In genomic region chr3:16834214-16834613, GRCh38 we compare ENCODE assay signal across 1 cellular context.
TF ChIP-seq lines count a peak whose summit lies in the region.

No MANE protein-coding gene starts in this region.

TF ChIP-seq in K562, 482 proteins besides CTCF, POLR2A, EP300 and RAD21:
- TF ChIP-seq ZNF165 (CRISPR knock-in tag; IDR thresholded peaks at IDR 0.05; ENCODE audit: borderline replicate concordance) (no peak), KDM5B (IDR thresholded peaks at IDR 0.05; ENCODE audit: insufficient replicate concordance, low read depth, low read length) (no peak), FOXK1 (CRISPR knock-in tag; IDR thresholded peaks at IDR 0.05; ENCODE audit: borderline replicate concordance) (no peak), ZBTB7A (IDR thresholded peaks at IDR 0.05; ENCODE audit: borderline replicate concordance, control insufficient read depth, low read depth, low read length) (no peak), ZNF655 (CRISPR knock-in tag; IDR thresholded peaks at IDR 0.05) (no peak), L3MBTL2 (IDR thresholded peaks at IDR 0.05) (no peak), HMGN3 (IDR thresholded peaks at IDR 0.05; ENCODE audit: borderline replicate concordance, extremely low read depth, insufficient read length, low read depth, low read length) (no peak)
- TF ChIP-seq, protein P1, sequence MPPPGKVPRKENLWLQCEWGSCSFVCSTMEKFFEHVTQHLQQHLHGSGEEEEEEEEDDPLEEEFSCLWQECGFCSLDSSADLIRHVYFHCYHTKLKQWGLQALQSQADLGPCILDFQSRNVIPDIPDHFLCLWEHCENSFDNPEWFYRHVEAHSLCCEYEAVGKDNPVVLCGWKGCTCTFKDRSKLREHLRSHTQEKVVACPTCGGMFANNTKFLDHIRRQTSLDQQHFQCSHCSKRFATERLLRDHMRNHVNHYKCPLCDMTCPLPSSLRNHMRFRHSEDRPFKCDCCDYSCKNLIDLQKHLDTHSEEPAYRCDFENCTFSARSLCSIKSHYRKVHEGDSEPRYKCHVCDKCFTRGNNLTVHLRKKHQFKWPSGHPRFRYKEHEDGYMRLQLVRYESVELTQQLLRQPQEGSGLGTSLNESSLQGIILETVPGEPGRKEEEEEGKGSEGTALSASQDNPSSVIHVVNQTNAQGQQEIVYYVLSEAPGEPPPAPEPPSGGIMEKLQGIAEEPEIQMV (tag; conservative IDR thresholded peaks at IDR 0.05; ENCODE audit: low read depth): no peak
- TF ChIP-seq, protein P2, sequence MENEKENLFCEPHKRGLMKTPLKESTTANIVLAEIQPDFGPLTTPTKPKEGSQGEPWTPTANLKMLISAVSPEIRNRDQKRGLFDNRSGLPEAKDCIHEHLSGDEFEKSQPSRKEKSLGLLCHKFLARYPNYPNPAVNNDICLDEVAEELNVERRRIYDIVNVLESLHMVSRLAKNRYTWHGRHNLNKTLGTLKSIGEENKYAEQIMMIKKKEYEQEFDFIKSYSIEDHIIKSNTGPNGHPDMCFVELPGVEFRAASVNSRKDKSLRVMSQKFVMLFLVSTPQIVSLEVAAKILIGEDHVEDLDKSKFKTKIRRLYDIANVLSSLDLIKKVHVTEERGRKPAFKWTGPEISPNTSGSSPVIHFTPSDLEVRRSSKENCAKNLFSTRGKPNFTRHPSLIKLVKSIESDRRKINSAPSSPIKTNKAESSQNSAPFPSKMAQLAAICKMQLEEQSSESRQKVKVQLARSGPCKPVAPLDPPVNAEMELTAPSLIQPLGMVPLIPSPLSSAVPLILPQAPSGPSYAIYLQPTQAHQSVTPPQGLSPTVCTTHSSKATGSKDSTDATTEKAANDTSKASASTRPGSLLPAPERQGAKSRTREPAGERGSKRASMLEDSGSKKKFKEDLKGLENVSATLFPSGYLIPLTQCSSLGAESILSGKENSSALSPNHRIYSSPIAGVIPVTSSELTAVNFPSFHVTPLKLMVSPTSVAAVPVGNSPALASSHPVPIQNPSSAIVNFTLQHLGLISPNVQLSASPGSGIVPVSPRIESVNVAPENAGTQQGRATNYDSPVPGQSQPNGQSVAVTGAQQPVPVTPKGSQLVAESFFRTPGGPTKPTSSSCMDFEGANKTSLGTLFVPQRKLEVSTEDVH (IDR thresholded peaks at IDR 0.05; ENCODE audit: low read depth, partially characterized antibody): no peak
- TF ChIP-seq, protein P3, sequence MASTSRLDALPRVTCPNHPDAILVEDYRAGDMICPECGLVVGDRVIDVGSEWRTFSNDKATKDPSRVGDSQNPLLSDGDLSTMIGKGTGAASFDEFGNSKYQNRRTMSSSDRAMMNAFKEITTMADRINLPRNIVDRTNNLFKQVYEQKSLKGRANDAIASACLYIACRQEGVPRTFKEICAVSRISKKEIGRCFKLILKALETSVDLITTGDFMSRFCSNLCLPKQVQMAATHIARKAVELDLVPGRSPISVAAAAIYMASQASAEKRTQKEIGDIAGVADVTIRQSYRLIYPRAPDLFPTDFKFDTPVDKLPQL (IDR thresholded peaks at IDR 0.05; ENCODE audit: extremely low read depth, insufficient read length): no peak
TF ChIP-seq in K562: peak in this region for 0.
